Comparison of ENCODE assay signal across 18 cellular contexts in the genomic region with DNA sequence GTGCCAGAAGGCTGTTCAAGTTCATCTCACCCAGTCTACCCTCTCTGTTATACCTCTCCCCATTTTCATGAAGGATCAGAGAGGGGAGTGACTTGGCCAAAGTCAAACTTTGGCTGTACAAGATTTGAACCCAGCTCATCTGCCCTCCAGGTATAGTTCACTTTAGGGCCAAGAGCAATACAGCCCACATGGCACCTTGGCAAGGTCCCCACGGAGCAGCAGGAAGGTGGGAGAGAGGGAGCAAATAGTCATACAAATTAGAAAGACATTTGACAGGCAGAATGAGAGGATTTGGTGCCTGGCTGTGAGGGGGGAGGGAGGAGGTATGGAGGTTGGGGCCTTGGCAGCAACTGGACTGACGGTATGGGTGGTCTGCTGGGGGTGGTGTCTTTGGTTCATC. TPM values are rescaled to one million over a fixed set of nuclear protein-coding genes. Genes with fewer than 3 reads are reported as not detected.
DNase-seq lines count a peak whose midpoint lies in the region; ATAC-seq and TF ChIP-seq lines count a peak whose summit lies in the region.
"Had no signal": no experiment of that assay in that cellular context is flagged by ENCODE, and none has a peak within 500 bp of the region (broad histone marks: within the 10 kb centered on the region; RNA-seq: fewer than 3 reads in every experiment).

No MANE protein-coding gene starts in this region.

- no peak overlapping the region for H3K4me3 ChIP-seq in neural progenitor cell
- no peak overlapping the region for H3K4me3 ChIP-seq in PC-3 (ENCODE audit: low read length)
- H3K4me3 ChIP-seq: GM23248, thyroid gland had no signal

- no peaks in the 10 kb centered on the region for H3K79me2 ChIP-seq in neural progenitor cell (ENCODE audit: low read depth)
- H3K79me2 ChIP-seq in PC-3 (ENCODE audit: low read length): no peaks in the 10 kb centered on the region

- H3K9me2 ChIP-seq in PC-3 (replicated peaks; ENCODE audit: low read length): no peaks in the 10 kb centered on the region

- H3K36me3 ChIP-seq in neural progenitor cell (no peaks in the 10 kb centered on the region), PC-3 (ENCODE audit: low read depth, low read length) (no peaks in the 10 kb centered on the region)
- H3K36me3 ChIP-seq: thyroid gland had no signal

- H3K4me2 ChIP-seq in neural progenitor cell (no peak overlapping the region), PC-3 (ENCODE audit: low read length) (no peak overlapping the region)

- TF ChIP-seq CTCF in neural progenitor cell (IDR thresholded peaks at IDR 0.05) (no peak), PC-3 (conservative IDR thresholded peaks at IDR 0.05; ENCODE audit: low read depth, low read length) (no peak)

- H3K27me3 Mint-ChIP-seq in activated CD4-positive, alpha-beta T cell treated with anti-CD3 and anti-CD28 coated beads for 36 hours: peaks cover 19% of the 10 kb centered on the region
- peaks cover 8% of the 10 kb centered on the region for H3K27me3 Mint-ChIP-seq in T-helper 17 cell
- H3K27me3 Mint-ChIP-seq in neural progenitor cell (ENCODE audit: insufficient read depth, low read depth): peaks cover 43% of the 10 kb centered on the region

- ATAC-seq in activated CD4-positive, alpha-beta T cell treated with anti-CD3 and anti-CD28 coated beads for 36 hours: no peak
- no peak for ATAC-seq in T-helper 17 cell
- ATAC-seq in PC-3: no peak

- H3K4me1 Mint-ChIP-seq in activated CD4-positive, alpha-beta T cell treated with anti-CD3 and anti-CD28 coated beads for 36 hours: peaks cover 35% of the 10 kb centered on the region
- H3K4me1 Mint-ChIP-seq in T-helper 17 cell (peaks cover 45% of the 10 kb centered on the region), neural progenitor cell (peaks cover 31% of the 10 kb centered on the region)

- H3K27ac Mint-ChIP-seq in activated CD4-positive, alpha-beta T cell treated with anti-CD3 and anti-CD28 coated beads for 36 hours: no peak overlapping the region
- peak overlapping the region; percentile 95 for H3K27ac Mint-ChIP-seq in T-helper 17 cell
- H3K27ac Mint-ChIP-seq in neural progenitor cell: no peak overlapping the region
- H3K27ac Mint-ChIP-seq: CD14-positive monocyte had no signal

- H3K27ac ChIP-seq in cingulate gyrus (ENCODE audit: low read depth, low read length) (peak overlapping the region; percentile 77), neural progenitor cell (no peak overlapping the region), PC-3 (ENCODE audit: low read length) (no peak overlapping the region)
- H3K27ac ChIP-seq: GM23248, thyroid gland had no signal

- H2AFZ ChIP-seq in neural progenitor cell (replicated peaks): no peak overlapping the region
- H2AFZ ChIP-seq in PC-3 (ENCODE audit: low read length): no peak overlapping the region
- H2AFZ ChIP-seq: GM23248 had no signal

- peaks cover 7% of the 10 kb centered on the region for H3K4me1 ChIP-seq in neural progenitor cell
- H3K4me1 ChIP-seq in PC-3 (ENCODE audit: insufficient read depth, low read length): 0 out of 2 replicates have a peak, but pooled peaks cover 4% of the 10 kb centered on the region

- intact Hi-C loops in activated CD4-positive, alpha-beta T cell treated with anti-CD3 and anti-CD28 coated beads for 36 hours (cut with DNase I, micrococcal nuclease): loop anchor here (2.0 to 5.0 kb wide), 2 partner anchors 23 to 1663 kb away; no protein-coding TSS in a partner anchor
- intact Hi-C loops in PC-3 (cut with micrococcal nuclease): no loop called here

- H3F3A ChIP-seq in neural progenitor cell (ENCODE audit: low read depth): no peaks in the 10 kb centered on the region
- H3F3A ChIP-seq in PC-3 (ENCODE audit: low read length, unreplicated experiment): no peaks in the 10 kb centered on the region

- no TSS peak for BruUV-seq in PC-3 (replicated peaks; lab: Mats Ljungman, UMichigan)

- H3K4me3 Mint-ChIP-seq in activated CD4-positive, alpha-beta T cell treated with anti-CD3 and anti-CD28 coated beads for 36 hours: peak overlapping the region; percentile 68
- peak overlapping the region; percentile 91 for H3K4me3 Mint-ChIP-seq in T-helper 17 cell
- H3K4me3 Mint-ChIP-seq in neural progenitor cell: peak overlapping the region; percentile 72

- H3K9ac ChIP-seq in neural progenitor cell (no peak overlapping the region), PC-3 (ENCODE audit: low read length) (no peak overlapping the region)
- H3K9ac ChIP-seq: GM23248 had no signal

- POLR2A ChIA-PET in activated CD4-positive, alpha-beta T cell treated with anti-CD3 and anti-CD28 coated beads for 36 hours (lab: Charles Lee): interaction anchor here (0.6 to 1.7 kb wide), 2 partner anchors 8 to 19 kb away, joined by 3 to 4 read pairs; no protein-coding TSS in a partner anchor
- POLR2A ChIA-PET in PC-3 (lab: Charles Lee; ENCODE audit: unreplicated experiment): no interaction called here

- H4K20me1 ChIP-seq in neural progenitor cell (ENCODE audit: low read depth): peaks cover 36% of the 10 kb centered on the region
- H4K20me1 ChIP-seq in PC-3 (ENCODE audit: low read length): no peaks in the 10 kb centered on the region

- H3K9me3 Mint-ChIP-seq in activated CD4-positive, alpha-beta T cell treated with anti-CD3 and anti-CD28 coated beads for 36 hours (ENCODE audit: low read depth): no peaks in the 10 kb centered on the region
- H3K9me3 Mint-ChIP-seq in neural progenitor cell: no peaks in the 10 kb centered on the region

- CTCF ChIA-PET in activated CD4-positive, alpha-beta T cell treated with anti-CD3 and anti-CD28 coated beads for 36 hours (lab: Charles Lee): interaction anchor here (0.6 to 1.6 kb wide), 3 partner anchors 9 to 54 kb away, joined by 3 to 4 read pairs (median 3); no protein-coding TSS in a partner anchor
- CTCF ChIA-PET in PC-3 (lab: Charles Lee): no interaction called here

- DNase-seq in activated CD4-positive, alpha-beta T cell treated with anti-CD3 and anti-CD28 coated beads for 36 hours: no peak
- no peak for DNase-seq in activated CD4-positive, alpha-beta T cell treated with anti-CD3 and anti-CD28 coated beads, Interleukin-2, amount 50 U/mL, for 48 hours
- DNase-seq in T-helper 17 cell: no peak
- no peak for DNase-seq in neural progenitor cell (ENCODE audit: low spot score)
- no peak for DNase-seq in stimulated activated naive CD4-positive, alpha-beta T cell (lab: John Stamatoyannopoulos, UW)
- DNase-seq in superior temporal gyrus (ENCODE audit: extremely low spot score): no peak
- no peak for DNase-seq in PC-3
- DNase-seq: activated CD4-positive, alpha-beta T cell treated with anti-CD3 and anti-CD28 coated beads, Interleukin-2, amount 50 U/mL, for 4 hours; activated naive CD4-positive, alpha-beta T cell treated with Interleukin-2 at 50 U/mL for 16 hours; GM23248; left ventricle myocardium superior; NCI-H226; thyroid gland had no signal

- H3K36me3 Mint-ChIP-seq in activated CD4-positive, alpha-beta T cell treated with anti-CD3 and anti-CD28 coated beads for 36 hours (ENCODE audit: low read depth): no peaks in the 10 kb centered on the region
- H3K36me3 Mint-ChIP-seq in T-helper 17 cell (ENCODE audit: low read depth) (peaks cover 6% of the 10 kb centered on the region), neural progenitor cell (no peaks in the 10 kb centered on the region)

- no peaks in the 10 kb centered on the region for H3K9me3 ChIP-seq in T-helper 17 cell (ENCODE audit: control insufficient read depth, low read length, poor library complexity, severe bottlenecking)
- no peaks in the 10 kb centered on the region for H3K9me3 ChIP-seq in neural progenitor cell (ENCODE audit: low read depth)
- H3K9me3 ChIP-seq in PC-3 (ENCODE audit: low read length): no peaks in the 10 kb centered on the region
- H3K9me3 ChIP-seq: thyroid gland had no signal

- peaks cover 100% of the 10 kb centered on the region for H3K27me3 ChIP-seq in neural progenitor cell
- H3K27me3 ChIP-seq in PC-3 (ENCODE audit: low read length): no peaks in the 10 kb centered on the region; the same call in 1 of the 2 replicates
- H3K27me3 ChIP-seq: thyroid gland had no signal

RNA-seq across cellular contexts. Expression of gene HPCAL4, which starts 1.0 kb away (rescaled TPM):
- total RNA-seq in activated CD4-positive, alpha-beta T cell treated with anti-CD3 and anti-CD28 coated beads for 36 hours: 1 to 10 TPM in 1 of 2 experiments, under 1 TPM in 1; 0.94 to 1.1 TPM
- total RNA-seq in T-helper 17 cell: 10 to 100 TPM; 23.4 to 30.3 TPM
- total RNA-seq in neural progenitor cell (ENCODE audit: low replicate concordance): 0.13 and 0.19 TPM in 2 replicates
- total RNA-seq in PC-3 (2014; rRNA removed): 0.04 and 0.12 TPM in 2 replicates
- total RNA-seq: A172, fibroblast of villous mesenchyme, GM23248 had no signal

RNA-seq across cellular contexts. Expression of gene NT5C1A, which starts 18.3 kb away (rescaled TPM):
- total RNA-seq in activated CD4-positive, alpha-beta T cell treated with anti-CD3 and anti-CD28 coated beads for 36 hours: under 1 TPM in 1 of 2 experiments, not detected in 1; 0.21 TPM
- under 1 TPM; 0.31 to 0.70 TPM for total RNA-seq in T-helper 17 cell
- not detected in 2 replicates for total RNA-seq in neural progenitor cell (ENCODE audit: low replicate concordance)
- total RNA-seq in PC-3 (2014; rRNA removed): not detected in 2 replicates
- total RNA-seq: A172; fibroblast of villous mesenchyme; GM23248; T-helper 2 cell treated with Interferon-gamma antibody and Interleukin-4, amounts not matched to agents 100 ng/mL and 5 ng/mL, for 36 hours had no signal

RNA-seq across cellular contexts. Expression of gene PPIE, which starts 48.5 kb away (rescaled TPM):
- total RNA-seq in activated CD4-positive, alpha-beta T cell treated with anti-CD3 and anti-CD28 coated beads for 36 hours: 10 to 100 TPM; 55.3 to 70.4 TPM
- total RNA-seq in T-helper 17 cell (10 to 100 TPM; 44.8 to 57.5 TPM), neural progenitor cell (ENCODE audit: low replicate concordance) (50.8 and 57.2 TPM in 2 replicates), PC-3 (2014; rRNA removed) (45.1 and 53.6 TPM in 2 replicates)

RNA-seq across cellular contexts. Expression of gene HEYL, which starts 50.8 kb away (rescaled TPM):
- under 1 TPM; 0.19 to 0.23 TPM for total RNA-seq in activated CD4-positive, alpha-beta T cell treated with anti-CD3 and anti-CD28 coated beads for 36 hours
- total RNA-seq in T-helper 17 cell: under 1 TPM; 0.10 TPM
- 2.3 and 4.0 TPM in 2 replicates for total RNA-seq in neural progenitor cell (ENCODE audit: low replicate concordance)
- 0.12 TPM in 1 of 2 replicates, not detected in the other for total RNA-seq in PC-3 (2014; rRNA removed)
- total RNA-seq: A172, GM23248 had no signal

Comparison
In these comparisons a context has a peak if more than half of its experiments do, and no peak if none do; other contexts are left out.
1. RNA of gene HPCAL4, which starts 1.0 kb away (total RNA-seq): 23.4 to 30.3 TPM in T-helper 17 cell; 0.94 to 1.1 TPM in activated CD4-positive, alpha-beta T cell treated with anti-CD3 and anti-CD28 coated beads for 36 hours, 0.13 to 0.19 TPM in neural progenitor cell and 0.04 to 0.12 TPM in PC-3; every median in the first group is over 10 times any median in the second.
2. Peak in every context shown above with its lines, with median percentiles within 50 percentile points of each other: H3K4me3 Mint-ChIP-seq.